Comparison of ENCODE assay signal across 8 cellular contexts in genomic region chr2:57720728-57721627, GRCh38.
DNase-seq lines count a peak whose midpoint lies in the region; ATAC-seq lines count a peak whose summit lies in the region.

No MANE protein-coding gene starts in this region.

- H3K27me3 Mint-ChIP-seq in activated naive CD8-positive, alpha-beta T cell treated with anti-CD3 and anti-CD28 coated beads, Interleukin-2, amount 50 U/mL, for 24 hours: peaks cover 3% of the 10 kb centered on the region

- no peak overlapping the region for H3K4me3 Mint-ChIP-seq in activated naive CD8-positive, alpha-beta T cell treated with anti-CD3 and anti-CD28 coated beads, Interleukin-2, amount 50 U/mL, for 24 hours

- intact Hi-C loops in left ventricle myocardium superior (cut with micrococcal nuclease): no loop called here

- peaks cover 3% of the 10 kb centered on the region for H3K4me1 Mint-ChIP-seq in activated naive CD8-positive, alpha-beta T cell treated with anti-CD3 and anti-CD28 coated beads, Interleukin-2, amount 50 U/mL, for 24 hours

- H3K27ac Mint-ChIP-seq in activated naive CD8-positive, alpha-beta T cell treated with anti-CD3 and anti-CD28 coated beads, Interleukin-2, amount 50 U/mL, for 24 hours: no peak overlapping the region

- H3K9me3 Mint-ChIP-seq in activated naive CD8-positive, alpha-beta T cell treated with anti-CD3 and anti-CD28 coated beads, Interleukin-2, amount 50 U/mL, for 24 hours: no peaks in the 10 kb centered on the region

- ATAC-seq in GM21528 (IDR thresholded peaks at IDR 0.05; ENCODE audit: low FRiP score, unreplicated experiment): peak; percentile 99
- ATAC-seq in activated naive CD8-positive, alpha-beta T cell treated with anti-CD3 and anti-CD28 coated beads, Interleukin-2, amount 50 U/mL, for 24 hours: peak; percentile 92
- ATAC-seq in left ventricle myocardium superior: peak; percentile 74

- DNase-seq in GDM1 (lab: John Stamatoyannopoulos, UW) (peak; percentile 35), HS-5 (ENCODE audit: low read depth) (peak; percentile 76), OCI-M2 (lab: John Stamatoyannopoulos, UW; ENCODE audit: unreplicated experiment) (peak; percentile 20), left ventricle myocardium superior (no peak), putamen (ENCODE audit: low spot score) (peak; percentile 56), DMS153 (lab: John Stamatoyannopoulos, UW) (no peak)
- peak; percentile 25 for DNase-seq in activated naive CD8-positive, alpha-beta T cell treated with anti-CD3 and anti-CD28 coated beads, Interleukin-2, amount 50 U/mL, for 24 hours

- no peaks in the 10 kb centered on the region for H3K36me3 Mint-ChIP-seq in activated naive CD8-positive, alpha-beta T cell treated with anti-CD3 and anti-CD28 coated beads, Interleukin-2, amount 50 U/mL, for 24 hours (ENCODE audit: low read depth)

Comparison
In these comparisons a context has a peak if more than half of its experiments do, and no peak if none do; other contexts are left out.
1. DNase-seq: peak in GDM1 (single experiment), HS-5 (single experiment), OCI-M2 (single experiment), activated naive CD8-positive, alpha-beta T cell treated with anti-CD3 and anti-CD28 coated beads, Interleukin-2, amount 50 U/mL, for 24 hours (single experiment) and putamen (single experiment); none in left ventricle myocardium superior (single experiment) and DMS153 (single experiment).
2. Peak in every context shown above with its lines, with median percentiles within 50 percentile points of each other: ATAC-seq.